Comparison of ENCODE assay signal across 10 cellular contexts in the genomic region with DNA sequence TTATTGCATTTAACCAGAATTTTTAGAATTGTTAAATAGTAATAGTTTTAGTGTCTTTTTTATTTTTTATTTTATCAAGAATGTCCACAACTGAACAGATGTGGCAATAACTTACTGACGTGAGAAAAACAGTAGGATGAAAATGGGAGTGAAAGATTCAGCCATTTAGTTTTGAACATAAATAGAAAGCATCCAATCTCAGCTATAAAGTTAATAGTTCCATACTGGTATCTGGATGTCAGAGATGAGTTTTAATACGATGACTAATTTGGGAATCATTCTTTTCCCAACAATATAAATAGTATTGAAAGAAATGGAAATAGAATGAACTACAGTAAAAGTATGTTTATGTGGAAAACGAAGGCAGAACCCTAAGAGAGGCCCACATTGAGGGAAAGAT.
DNase-seq lines count a peak whose midpoint lies in the region; ATAC-seq and TF ChIP-seq lines count a peak whose summit lies in the region.
"Had no signal": no experiment of that assay in that cellular context is flagged by ENCODE, and none has a peak within 500 bp of the region (broad histone marks: within the 10 kb centered on the region; RNA-seq: fewer than 3 reads in every experiment).

No MANE protein-coding gene starts in this region.

- H3K27me3 ChIP-seq in GM23248 (replicated peaks; ENCODE audit: insufficient read depth) (no peaks in the 10 kb centered on the region), spleen (replicated peaks in 1 of 7) (no peaks in the 10 kb centered on the region)

- H3K9me2 ChIP-seq in GM23248 (ENCODE audit: insufficient read depth): no peaks in the 10 kb centered on the region; the same call in 1 of the 2 replicates

- H3K4me1 ChIP-seq in GM23248 (ENCODE audit: insufficient read depth): peaks cover 77% of the 10 kb centered on the region
- peaks cover 0 to 17% (median 6%) of the 10 kb centered on the region in 6 donors for H3K4me1 ChIP-seq in spleen

- H3F3A ChIP-seq in GM23248 (ENCODE audit: insufficient read depth): peaks cover 79% of the 10 kb centered on the region

- WGBS in GM23248 (ENCODE audit: low coverage in 1 of 2, low lambda C conversion rate in 2 of 2, missing lambda C conversion rate in 2 of 2), 2 experiments: 4 to 6% methylated on average over 3 of the region's 3 CpGs
- 63 to 88% (median 78%) methylated on average over 3 of the region's 3 CpGs for WGBS in spleen, 5 donors

- peaks cover 11% of the 10 kb centered on the region; the same call in 1 of the 2 replicates for H3K36me3 ChIP-seq in GM23248 (ENCODE audit: low read depth)
- no peaks in the 10 kb centered on the region for H3K36me3 ChIP-seq in spleen

- TF ChIP-seq CTCF in astrocyte of the spinal cord (IDR thresholded peaks at IDR 0.05; ENCODE audit: low read depth, low read length): no peak
- no peak for TF ChIP-seq CTCF in spleen (IDR thresholded peaks at IDR 0.05 in 8 of 11, conservative IDR thresholded peaks at IDR 0.05 in 3 of 11)

- H3K79me2 ChIP-seq in GM23248 (ENCODE audit: insufficient read depth): peaks cover 45% of the 10 kb centered on the region

- H3K9me3 ChIP-seq in GM23248 (ENCODE audit: low read depth) (no peaks in the 10 kb centered on the region), spleen (no peaks in the 10 kb centered on the region)

- H3K9ac ChIP-seq in GM23248: peak overlapping the region; percentile 79

- H3K4me3 ChIP-seq in GM23248 (peak overlapping the region; percentile 33), astrocyte of the spinal cord (ENCODE audit: low read depth, low read length) (no peak overlapping the region), spleen (no peak overlapping the region)

- H2AFZ ChIP-seq in GM23248: no peak overlapping the region

- DNase-seq in GM23248: peak; percentile 62
- DNase-seq in astrocyte of the spinal cord (ENCODE audit: low read depth, low spot score): peak; percentile 70
- DNase-seq in iris pigment epithelial cell (ENCODE audit: low read depth): peak; percentile 48
- DNase-seq in spleen: no peak
- DNase-seq in kidney tubule cell (ENCODE audit: low spot score): no peak
- DNase-seq in activated CD4-positive, alpha-beta T cell treated with anti-CD3 and anti-CD28 coated beads for 4 hours: no peak
- DNase-seq: NCI-H2081 treated with DMSO at 0.1 percent for 48 hours, SIG-M5 had no signal

- H3K27ac ChIP-seq in GM23248: peak overlapping the region; percentile 99
- H3K27ac ChIP-seq in spleen: peak overlapping the region in 6 of 8 donors; percentile 29 to 57 (median 44)

- no peak for TF ChIP-seq POLR2A in spleen (IDR thresholded peaks at IDR 0.05)

- intact Hi-C loops in spleen (cut with DNase I; ENCODE audit: low total_unique reads): no loop called here

- no peaks in the 10 kb centered on the region for H4K20me1 ChIP-seq in GM23248 (ENCODE audit: insufficient read depth)

- peak overlapping the region; percentile 89 for H3K4me2 ChIP-seq in GM23248 (ENCODE audit: unreplicated experiment)

- ATAC-seq in GM18502 (IDR thresholded peaks at IDR 0.05; ENCODE audit: poor library complexity, unreplicated experiment) (no peak), GM18861 (IDR thresholded peaks at IDR 0.05; ENCODE audit: unreplicated experiment) (no peak)

- in situ Hi-C loops in GM23248 (cut with MboI): no loop called here
- in situ Hi-C loops in astrocyte of the spinal cord (cut with HindIII; ENCODE audit: low sequenced_read_pairs): no loop called here

Comparison
In these comparisons a context has a peak if more than half of its experiments do, and no peak if none do; other contexts are left out.
1. DNase-seq: peak in GM23248 (single experiment), astrocyte of the spinal cord (single experiment) and iris pigment epithelial cell (single experiment); none in spleen (single experiment), kidney tubule cell (single experiment) and activated CD4-positive, alpha-beta T cell treated with anti-CD3 and anti-CD28 coated beads for 4 hours (0 of 2).